ENCODE assay signal across 8 cellular contexts in genomic region chr15:75348034-75348562, GRCh38. TPM values are rescaled to one million over a fixed set of nuclear protein-coding genes. Genes with fewer than 3 reads are reported as not detected.
DNase-seq lines count a peak whose midpoint lies in the region; ATAC-seq and TF ChIP-seq lines count a peak whose summit lies in the region.

No MANE protein-coding gene starts in this region.

- no peak for TF ChIP-seq CTCF in ascending aorta (IDR thresholded peaks at IDR 0.05)

- H3K9me3 ChIP-seq in ascending aorta = no peaks in the 10 kb centered on the region
- H3K9me3 ChIP-seq in stomach smooth muscle (ENCODE audit: control insufficient read depth in 2 of 2, low read length in 2 of 2) = no peaks in the 10 kb centered on the region

- no peaks in the 10 kb centered on the region for H3K36me3 ChIP-seq in ascending aorta
- H3K36me3 ChIP-seq in stomach smooth muscle (ENCODE audit: control insufficient read depth in 2 of 2, insufficient read depth in 2 of 2, low read length in 2 of 2) = no peaks in the 10 kb centered on the region

- H3K27ac ChIP-seq in ascending aorta = peak overlapping the region; percentile 42 to 62
- no peak overlapping the region for H3K27ac ChIP-seq in stomach smooth muscle (ENCODE audit: low read length)

- H3K9me3 Mint-ChIP-seq in T-helper 2 cell treated with Interferon-gamma antibody and Interleukin-4, amounts not matched to agents 5 μg/mL and 100 μg/mL, for 36 hours = peaks cover 18% of the 10 kb centered on the region
- peaks cover 6 to 13% (median 8%) of the 10 kb centered on the region in 6 donors for H3K9me3 Mint-ChIP-seq in immature natural killer cell

- H3K4me3 Mint-ChIP-seq in T-helper 2 cell treated with Interferon-gamma antibody and Interleukin-4, amounts not matched to agents 5 μg/mL and 100 μg/mL, for 36 hours = peak overlapping the region; percentile 21
- peak overlapping the region; percentile 85 to 92 (median 89) for H3K4me3 Mint-ChIP-seq in immature natural killer cell

- H3K27ac Mint-ChIP-seq in T-helper 2 cell treated with Interferon-gamma antibody and Interleukin-4, amounts not matched to agents 5 μg/mL and 100 μg/mL, for 36 hours = peak overlapping the region; percentile 55
- H3K27ac Mint-ChIP-seq in immature natural killer cell = peak overlapping the region; percentile 94 to 100 (median 100)

- peaks cover 6 to 11% of the 10 kb centered on the region in 2 donors for H3K4me1 ChIP-seq in ascending aorta
- H3K4me1 ChIP-seq in stomach smooth muscle (ENCODE audit: control insufficient read depth, insufficient read depth, low read length) = peaks cover 15% of the 10 kb centered on the region

- DNase-seq in T-helper 2 cell treated with Interferon-gamma antibody and Interleukin-4, amounts not matched to agents 5 μg/mL and 100 μg/mL, for 36 hours (ENCODE audit: low spot score) = no peak
- no peak for DNase-seq in T-helper 2 cell
- no peak for DNase-seq in ascending aorta (ENCODE audit: low spot score in 2 of 2)
- DNase-seq in immature natural killer cell = no peak
- no peak for DNase-seq in NCI-H146 treated with DMSO at 0.1 percent for 48 hours (lab: John Stamatoyannopoulos, UW; ENCODE audit: unreplicated experiment)
- no peak for DNase-seq in NCI-H774 (lab: John Stamatoyannopoulos, UW)

- H3K27me3 Mint-ChIP-seq in T-helper 2 cell treated with Interferon-gamma antibody and Interleukin-4, amounts not matched to agents 5 μg/mL and 100 μg/mL, for 36 hours (ENCODE audit: low read depth) = peaks cover 31% of the 10 kb centered on the region
- peaks cover 26 to 35% (median 30%) of the 10 kb centered on the region in 3 donors for H3K27me3 Mint-ChIP-seq in immature natural killer cell (ENCODE audit: low read depth in 3 of 3)

- no peaks in the 10 kb centered on the region for H3K27me3 ChIP-seq in ascending aorta
- no peaks in the 10 kb centered on the region for H3K27me3 ChIP-seq in stomach smooth muscle (ENCODE audit: control insufficient read depth in 1 of 2, insufficient read depth in 2 of 2, low read length in 2 of 2)

- peak overlapping the region; percentile 90 to 94 for H3K4me3 ChIP-seq in ascending aorta
- peak overlapping the region; percentile 94 for H3K4me3 ChIP-seq in stomach smooth muscle (ENCODE audit: low read length in 2 of 2)

- peaks cover 14% of the 10 kb centered on the region for H3K4me1 Mint-ChIP-seq in T-helper 2 cell treated with Interferon-gamma antibody and Interleukin-4, amounts not matched to agents 5 μg/mL and 100 μg/mL, for 36 hours (ENCODE audit: low read depth)
- H3K4me1 Mint-ChIP-seq in immature natural killer cell = peaks cover 38 to 51% of the 10 kb centered on the region in 2 donors

- H3K36me3 Mint-ChIP-seq in T-helper 2 cell treated with Interferon-gamma antibody and Interleukin-4, amounts not matched to agents 5 μg/mL and 100 μg/mL, for 36 hours (ENCODE audit: low read depth) = peaks cover 23% of the 10 kb centered on the region
- H3K36me3 Mint-ChIP-seq in immature natural killer cell = peaks cover 3 to 8% (median 7%) of the 10 kb centered on the region in 3 donors

- ATAC-seq in GM19467 (IDR thresholded peaks at IDR 0.05; ENCODE audit: unreplicated experiment) = no peak

- peak overlapping the region; percentile 79 to 82 for H3K9ac ChIP-seq in stomach smooth muscle (ENCODE audit: low read length in 2 of 2)

- intact Hi-C loops in ascending aorta (cut with DNase I) = loop anchor here (1.0 kb wide), 1 partner anchor 20 kb away; the partner anchor contains the start of gene MAN2C1

RNA-seq across cellular contexts. Expression of gene NEIL1, which starts 1.3 kb away (rescaled TPM):
- 104 TPM for total RNA-seq in ascending aorta
- polyA plus RNA-seq in immature natural killer cell = 10 to 100 TPM; 20.7 to 23.8 (median 22.4) TPM

RNA-seq across cellular contexts. Expression of gene COMMD4, which starts 12.2 kb away (rescaled TPM):
- 54.8 TPM for total RNA-seq in ascending aorta
- polyA plus RNA-seq in immature natural killer cell = 100 to 1,000 TPM in 1 of 3 donors, 10 to 100 TPM in 2; 83.4 to 103 (median 94.4) TPM

RNA-seq across cellular contexts. Expression of gene MAN2C1, which starts 20.3 kb away (rescaled TPM):
- total RNA-seq in ascending aorta = 447 TPM
- 10 to 100 TPM; 25.6 to 50.8 (median 30.1) TPM for polyA plus RNA-seq in immature natural killer cell
